Comparison of ENCODE assay signal across 20 cellular contexts in the genomic region with DNA sequence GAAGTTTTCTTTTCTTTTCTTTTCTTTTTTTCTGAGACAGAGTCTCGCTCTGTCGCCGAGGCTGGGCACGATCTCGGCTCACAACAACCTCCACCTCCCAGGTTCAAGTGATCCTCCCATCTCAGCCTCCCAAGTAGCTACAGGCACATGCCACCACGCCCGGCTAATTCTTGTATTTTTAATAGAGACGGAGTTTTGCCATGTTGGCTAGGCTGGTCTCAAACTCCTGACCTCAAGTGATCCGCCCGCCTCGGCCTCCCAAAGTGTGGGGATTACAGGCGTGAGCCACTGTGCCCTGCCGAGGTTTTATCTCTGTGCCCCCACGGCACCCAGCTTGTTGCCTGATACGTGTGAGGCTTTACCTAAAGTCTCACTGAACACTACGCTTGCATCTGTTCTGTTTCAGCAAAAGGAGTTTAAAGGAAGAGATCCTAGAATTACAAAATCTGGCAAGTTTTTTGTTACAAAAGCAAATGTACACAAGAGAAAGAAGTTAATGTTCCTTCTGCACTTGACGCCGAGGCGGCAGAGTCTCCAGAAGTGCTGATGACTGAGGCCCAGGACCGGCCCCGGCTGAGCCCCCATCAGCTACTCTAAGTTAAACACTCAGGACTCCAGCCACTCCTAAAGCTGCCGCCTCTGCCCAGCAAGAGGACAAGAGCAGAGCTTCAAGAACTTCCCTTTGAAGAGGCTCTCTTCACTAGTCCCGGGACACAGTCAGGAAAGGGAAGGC.
"Had no signal": no experiment of that assay in that cellular context is flagged by ENCODE, and none has a peak within 500 bp of the region (broad histone marks: within the 10 kb centered on the region; RNA-seq: fewer than 3 reads in every experiment).

No MANE protein-coding gene starts in this region.

- H3K4me1 ChIP-seq: spleen, stomach, vagina had no signal

- ATAC-seq: left colon; naive thymus-derived CD4-positive, alpha-beta T cell; sciatic nerve had no signal

- H3K9me3 ChIP-seq: spleen, stomach, thoracic aorta, vagina had no signal

- DNase-seq: cortex of kidney; effector CD8-positive, alpha-beta T cell; foreskin melanocyte; hippocampal formation; left colon; mesenchymal stem cell; naive thymus-derived CD4-positive, alpha-beta T cell; nephron progenitor cell; spleen; stimulated activated CD4-positive, alpha-beta T cell treated with anti-CD3 and anti-CD28 coated beads, Interleukin-15, amount 100 ng/mL, for 24 hours; stimulated activated CD4-positive, alpha-beta T cell treated with anti-CD3 and anti-CD28 coated beads, Interleukin-1b, Interleukin-23, amount 100 ng/mL, for 48 hours; stimulated activated CD4-positive, alpha-beta T cell treated with anti-CD3 and anti-CD28 coated beads, Interleukin-4, amount 100 ng/mL, for 4 hours; stimulated activated naive CD4-positive, alpha-beta T cell; stomach; substantia nigra; trophoblast cell had no signal

- H3K4me1 Mint-ChIP-seq: nephron progenitor cell had no signal

- H3K4me3 Mint-ChIP-seq: naive thymus-derived CD4-positive, alpha-beta T cell; nephron progenitor cell had no signal

- H3K27me3 ChIP-seq: dorsolateral prefrontal cortex, stomach, vagina had no signal

- H3K36me3 ChIP-seq: vagina had no signal

- H3K27ac ChIP-seq: spleen, stomach, thoracic aorta, vagina had no signal

- H3K9me3 Mint-ChIP-seq: naive thymus-derived CD4-positive, alpha-beta T cell; nephron progenitor cell had no signal

- H3K27ac Mint-ChIP-seq: naive thymus-derived CD4-positive, alpha-beta T cell; nephron progenitor cell had no signal

- H3K4me3 ChIP-seq: dorsolateral prefrontal cortex, spleen, stomach, thoracic aorta, vagina had no signal
